In the genomic region with DNA sequence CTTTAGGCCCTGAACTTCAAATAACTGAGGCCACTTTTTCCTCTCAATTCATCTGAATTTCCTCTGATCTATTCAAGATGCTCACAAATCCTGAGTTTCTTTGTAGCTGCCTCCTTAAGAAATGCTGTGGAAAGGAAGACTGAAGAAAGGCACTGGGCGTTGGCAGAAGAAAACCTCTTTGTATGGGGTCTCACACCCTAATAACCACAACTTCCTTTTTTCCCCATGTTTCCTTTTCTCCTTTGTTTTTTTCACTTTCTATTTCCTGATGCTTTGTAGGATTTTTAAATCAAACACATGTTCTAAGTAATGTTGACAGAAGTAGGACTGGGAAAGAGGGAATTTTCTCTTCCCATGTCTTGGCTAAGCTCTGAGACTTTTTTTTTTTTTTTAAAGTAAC, we compare ENCODE assay signal across 33 cellular contexts.
"Had no signal": no experiment of that assay in that cellular context is flagged by ENCODE, and none has a peak within 500 bp of the region (broad histone marks: within the 10 kb centered on the region; RNA-seq: fewer than 3 reads in every experiment).

No MANE protein-coding gene starts in this region.

- H3K9me3 ChIP-seq: ascending aorta, heart left ventricle, ovary, suprapubic skin, tibial artery had no signal

- ATAC-seq: activated CD4-positive, CD25-positive, alpha-beta regulatory T cell treated with anti-CD3 and anti-CD28 coated beads, Interleukin-2, amount 50 U/mL, for 24 hours; heart left ventricle; left colon; natural killer cell; sciatic nerve; T-helper 17 cell had no signal

- H3K4me3 ChIP-seq: ascending aorta, coronary artery, dorsolateral prefrontal cortex, heart left ventricle, ovary, suprapubic skin, tibial artery had no signal

- H3K36me3 Mint-ChIP-seq: activated naive CD4-positive, alpha-beta T cell treated with anti-CD3 and anti-CD28 coated beads, Interleukin-2, amount 10 ng/mL, durations not matched to agents 7 days and 5 days; activated naive CD8-positive, alpha-beta T cell treated with anti-CD3 and anti-CD28 coated beads, Interleukin-2, amount 10 ng/mL, durations not matched to agents 7 days and 5 days; immature natural killer cell; natural killer cell had no signal

- H3K27ac ChIP-seq: ascending aorta, brain microvascular endothelial cell, coronary artery, dorsolateral prefrontal cortex, heart left ventricle, ovary, suprapubic skin, tibial artery, WERI-Rb-1 had no signal

- H3K27ac Mint-ChIP-seq: activated naive CD4-positive, alpha-beta T cell treated with anti-CD3 and anti-CD28 coated beads, Interleukin-2, amount 10 ng/mL, durations not matched to agents 7 days and 5 days; activated naive CD8-positive, alpha-beta T cell treated with anti-CD3 and anti-CD28 coated beads, Interleukin-2, amount 10 ng/mL, durations not matched to agents 7 days and 5 days; activated T-helper 1 cell treated with anti-CD3 and anti-CD28 coated beads, Interleukin-12 subunit alpha, Interleukin-12 subunit beta, Interleukin-2, Interleukin-4 antibody, amounts not matched to agents 30 ng/mL and 10 ng/mL and 1 ng/mL, durations not matched to agents 14 hours and 24 hours and 36 hours; immature natural killer cell; natural killer cell; T-helper 17 cell had no signal

- H3K4me1 ChIP-seq: ascending aorta, heart left ventricle, suprapubic skin, tibial artery had no signal

- H3K9me3 Mint-ChIP-seq: activated naive CD4-positive, alpha-beta T cell treated with anti-CD3 and anti-CD28 coated beads, Interleukin-2, amount 10 ng/mL, durations not matched to agents 7 days and 5 days; activated naive CD8-positive, alpha-beta T cell treated with anti-CD3 and anti-CD28 coated beads, Interleukin-2, amount 10 ng/mL, durations not matched to agents 7 days and 5 days; activated T-helper 1 cell treated with anti-CD3 and anti-CD28 coated beads, Interleukin-12 subunit alpha, Interleukin-12 subunit beta, Interleukin-2, Interleukin-4 antibody, amounts not matched to agents 30 ng/mL and 10 ng/mL and 1 ng/mL, durations not matched to agents 14 hours and 24 hours and 36 hours had no signal

- H3K4me3 Mint-ChIP-seq: activated naive CD4-positive, alpha-beta T cell treated with anti-CD3 and anti-CD28 coated beads, Interleukin-2, amount 10 ng/mL, durations not matched to agents 7 days and 5 days; activated naive CD8-positive, alpha-beta T cell treated with anti-CD3 and anti-CD28 coated beads, Interleukin-2, amount 10 ng/mL, durations not matched to agents 7 days and 5 days; activated T-helper 1 cell treated with anti-CD3 and anti-CD28 coated beads, Interleukin-12 subunit alpha, Interleukin-12 subunit beta, Interleukin-2, Interleukin-4 antibody, amounts not matched to agents 30 ng/mL and 10 ng/mL and 1 ng/mL, durations not matched to agents 14 hours and 24 hours and 36 hours; immature natural killer cell; natural killer cell; T-helper 17 cell had no signal

- H3K4me1 Mint-ChIP-seq: activated naive CD4-positive, alpha-beta T cell treated with anti-CD3 and anti-CD28 coated beads, Interleukin-2, amount 10 ng/mL, durations not matched to agents 7 days and 5 days; activated naive CD8-positive, alpha-beta T cell treated with anti-CD3 and anti-CD28 coated beads, Interleukin-2, amount 10 ng/mL, durations not matched to agents 7 days and 5 days; immature natural killer cell; natural killer cell; T-helper 17 cell had no signal

- H3K27me3 Mint-ChIP-seq: activated naive CD4-positive, alpha-beta T cell treated with anti-CD3 and anti-CD28 coated beads, Interleukin-2, amount 10 ng/mL, durations not matched to agents 7 days and 5 days; activated naive CD8-positive, alpha-beta T cell treated with anti-CD3 and anti-CD28 coated beads, Interleukin-2, amount 10 ng/mL, durations not matched to agents 7 days and 5 days; progenitor cell of endocrine pancreas; T-helper 17 cell had no signal

- H3K36me3 ChIP-seq: ascending aorta, brain microvascular endothelial cell, heart left ventricle, ovary, suprapubic skin, tibial artery, WERI-Rb-1 had no signal

- DNase-seq: activated CD4-positive, alpha-beta T cell treated with anti-CD3 and anti-CD28 coated beads for 48 hours; activated CD4-positive, alpha-beta T cell treated with anti-CD3 and anti-CD28 coated beads, Interleukin-2, amount 50 U/mL, for 48 hours; activated CD8-positive, alpha-beta memory T cell treated with anti-CD3 and anti-CD28 coated beads, Interleukin-2, amount 50 U/mL, for 4 hours; activated gamma-delta T cell; activated naive CD4-positive, alpha-beta T cell treated with anti-CD3 and anti-CD28 coated beads, Interleukin-2, amount 10 ng/mL, durations not matched to agents 7 days and 5 days; activated naive CD8-positive, alpha-beta T cell treated with anti-CD3 and anti-CD28 coated beads, Interleukin-2, amount 10 ng/mL, durations not matched to agents 7 days and 5 days; activated T-cell treated with anti-CD3 and anti-CD28 coated beads, Interleukin-2, amount 50 U/mL, for 1 hour; brain microvascular endothelial cell; dorsolateral prefrontal cortex; effector memory CD4-positive, alpha-beta T cell; erythroblast; heart left ventricle; hypothalamus; immature natural killer cell; kidney; left colon; natural killer cell; ovary; small intestine; stimulated activated CD4-positive, alpha-beta T cell treated with anti-CD3 and anti-CD28 coated beads, Interleukin-15, amount 100 ng/mL, for 24 hours; stimulated activated CD4-positive, alpha-beta T cell treated with anti-CD3 and anti-CD28 coated beads, Interleukin-2, amount 100 ng/mL, for 24 hours; stimulated activated naive CD4-positive, alpha-beta T cell; T-helper 17 cell; T1000; tibial artery; WERI-Rb-1 had no signal

- H3K27me3 ChIP-seq: ascending aorta, brain microvascular endothelial cell, ovary, suprapubic skin, tibial artery had no signal
